In the genomic region with DNA sequence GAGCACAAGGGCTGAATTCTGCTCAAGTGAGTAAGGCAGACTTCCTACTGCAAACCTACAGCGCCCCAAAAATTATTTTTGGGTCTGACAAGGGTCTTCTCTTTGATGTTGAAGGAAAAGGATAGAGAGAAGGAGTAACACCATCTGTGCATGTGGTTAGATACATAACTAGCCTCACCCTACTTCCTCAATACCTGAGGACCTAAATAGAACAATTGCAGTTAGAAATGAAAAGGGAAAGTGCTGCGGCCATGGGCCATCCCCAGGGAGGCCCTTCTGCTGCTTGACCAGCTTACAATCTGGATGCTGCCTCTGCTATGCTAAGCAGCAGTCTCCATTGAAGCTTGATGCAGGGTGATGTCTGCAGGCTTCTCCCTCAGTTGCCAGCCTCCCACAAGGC, we compare ENCODE assay signal across 12 cellular contexts.
DNase-seq lines count a peak whose midpoint lies in the region; ATAC-seq and TF ChIP-seq lines count a peak whose summit lies in the region.
"Had no signal": no experiment of that assay in that cellular context is flagged by ENCODE, and none has a peak within 500 bp of the region (broad histone marks: within the 10 kb centered on the region; RNA-seq: fewer than 3 reads in every experiment).

No MANE protein-coding gene starts in this region.

- no peak for TF ChIP-seq POLR2A in gastrocnemius medialis (IDR thresholded peaks at IDR 0.05)

- peaks cover 8 to 10% of the 10 kb centered on the region in 2 donors for H3K4me1 ChIP-seq in gastrocnemius medialis
- H3K4me1 ChIP-seq: testis had no signal

- H3K9me3 Mint-ChIP-seq in IgD-negative memory B cell, result no peaks in the 10 kb centered on the region
- no peaks in the 10 kb centered on the region for H3K9me3 Mint-ChIP-seq in natural killer cell treated with Interleukin-12 subunit alpha and Interleukin-12 subunit beta and Interleukin-15 and Interleukin-18, amount 100 ng/mL, for 72 hours

- no peak overlapping the region for H3K4me3 ChIP-seq in gastrocnemius medialis
- H3K4me3 ChIP-seq: K562, smooth muscle cell, testis had no signal

- DNase-seq in NOMO-1 (lab: John Stamatoyannopoulos, UW; ENCODE audit: unreplicated experiment in 2 of 2) (peak; percentile 12 to 15), NOMO-1 treated with dmso at 0.1 percent for 144 hours (lab: John Stamatoyannopoulos, UW; ENCODE audit: unreplicated experiment) (no peak), gastrocnemius medialis (no peak), NCI-H2107 (lab: John Stamatoyannopoulos, UW) (no peak), glomerular visceral epithelial cell (ENCODE audit: extremely low spot score) (no peak)
- DNase-seq in natural killer cell treated with Interleukin-12 subunit alpha and Interleukin-12 subunit beta and Interleukin-15 and Interleukin-18, amount 100 ng/mL, for 72 hours (ENCODE audit: low spot score), result no peak
- DNase-seq: activated T-cell treated with anti-CD3 and anti-CD28 coated beads for 4 hours, testis had no signal

- peaks cover 71 to 83% (median 75%) of the 10 kb centered on the region in 3 donors for H3K4me1 Mint-ChIP-seq in IgD-negative memory B cell
- H3K4me1 Mint-ChIP-seq in natural killer cell treated with Interleukin-12 subunit alpha and Interleukin-12 subunit beta and Interleukin-15 and Interleukin-18, amount 100 ng/mL, for 72 hours (ENCODE audit: low read depth in 2 of 2), result peaks cover 54% of the 10 kb centered on the region in 2 donors

- in situ Hi-C loops in gastrocnemius medialis (cut with MboI; ENCODE audit: low sequenced_read_pairs in 4 of 4), result loop anchor here in 2 of 4 donors (5.0 to 10.0 kb wide), 2 partner anchors 153 to 205 kb away; no protein-coding TSS in a partner anchor

- intact Hi-C loops in gastrocnemius medialis (cut with DNase I; ENCODE audit: low total_unique reads), result no loop called here

- ATAC-seq in GM21737 (IDR thresholded peaks at IDR 0.05; ENCODE audit: unreplicated experiment) (peak; percentile 77), gastrocnemius medialis (no peak)
- no peak for ATAC-seq in natural killer cell treated with Interleukin-12 subunit alpha and Interleukin-12 subunit beta and Interleukin-15 and Interleukin-18, amount 100 ng/mL, for 72 hours
- ATAC-seq: K562 had no signal

- TF ChIP-seq CTCF in gastrocnemius medialis (IDR thresholded peaks at IDR 0.05 in 4 of 5, conservative IDR thresholded peaks at IDR 0.05 in 1 of 5), result no peak

- peaks cover 10% of the 10 kb centered on the region for H3K36me3 Mint-ChIP-seq in IgD-negative memory B cell
- peaks cover 31% of the 10 kb centered on the region for H3K36me3 Mint-ChIP-seq in natural killer cell treated with Interleukin-12 subunit alpha and Interleukin-12 subunit beta and Interleukin-15 and Interleukin-18, amount 100 ng/mL, for 72 hours

- no peaks in the 10 kb centered on the region for H3K9me3 ChIP-seq in gastrocnemius medialis
- H3K9me3 ChIP-seq: testis had no signal

- H3K27ac Mint-ChIP-seq in IgD-negative memory B cell, result peak overlapping the region; percentile 90 to 97 (median 91)
- H3K27ac Mint-ChIP-seq in natural killer cell treated with Interleukin-12 subunit alpha and Interleukin-12 subunit beta and Interleukin-15 and Interleukin-18, amount 100 ng/mL, for 72 hours, result peak overlapping the region; percentile 93

- peak overlapping the region; percentile 21 to 70 (median 61) for H3K4me3 Mint-ChIP-seq in IgD-negative memory B cell
- H3K4me3 Mint-ChIP-seq in natural killer cell treated with Interleukin-12 subunit alpha and Interleukin-12 subunit beta and Interleukin-15 and Interleukin-18, amount 100 ng/mL, for 72 hours, result no peak overlapping the region

- H3K27ac ChIP-seq in gastrocnemius medialis, result no peak overlapping the region
- H3K27ac ChIP-seq: testis had no signal

- H3K27me3 Mint-ChIP-seq in IgD-negative memory B cell, result no peaks in the 10 kb centered on the region
- H3K27me3 Mint-ChIP-seq in natural killer cell treated with Interleukin-12 subunit alpha and Interleukin-12 subunit beta and Interleukin-15 and Interleukin-18, amount 100 ng/mL, for 72 hours, result no peaks in the 10 kb centered on the region

- H3K27me3 ChIP-seq in gastrocnemius medialis, result no peaks in the 10 kb centered on the region
- H3K27me3 ChIP-seq: testis had no signal

- peaks cover 0 to 38% of the 10 kb centered on the region in 2 donors for H3K36me3 ChIP-seq in gastrocnemius medialis

Comparison
In these comparisons a context has a peak if more than half of its experiments do, and no peak if none do; other contexts are left out.
1. DNase-seq: peak in NOMO-1 (2 of 2); none in NOMO-1 treated with dmso at 0.1 percent for 144 hours (single experiment), natural killer cell treated with Interleukin-12 subunit alpha and Interleukin-12 subunit beta and Interleukin-15 and Interleukin-18, amount 100 ng/mL, for 72 hours (single experiment), gastrocnemius medialis (0 of 2), NCI-H2107 (single experiment) and glomerular visceral epithelial cell (single experiment).